In genomic region chr17:79945591-79946255, GRCh38 we compare ENCODE assay signal across 22 cellular contexts.
DNase-seq lines count a peak whose midpoint lies in the region; ATAC-seq, FAIRE-seq and TF ChIP-seq lines count a peak whose summit lies in the region.
"Had no signal": no experiment of that assay in that cellular context is flagged by ENCODE, and none has a peak within 500 bp of the region (broad histone marks: within the 10 kb centered on the region; RNA-seq: fewer than 3 reads in every experiment).

No MANE protein-coding gene starts in this region.

- POLR2A ChIA-PET in H1 (lab: Charles Lee; ENCODE audit: partially characterized antibody) = interaction anchor here (1.0 to 15.6 kb wide), 6 partner anchors 6 to 29 kb away, joined by 4 to 152 read pairs (median 7); no protein-coding TSS in a partner anchor

- TF ChIP-seq EP300 in H1 (IDR thresholded peaks at IDR 0.05; ENCODE audit: borderline replicate concordance in 1 of 2, low read depth in 2 of 2, low read length in 2 of 2) (no peak), ovary (IDR thresholded peaks at IDR 0.05) (no peak)

- ATAC-seq in HG03139 (IDR thresholded peaks at IDR 0.05; ENCODE audit: unreplicated experiment) = no peak
- ATAC-seq: GM12878; PC-3; stimulated activated memory B cell treated with anti-CD40 and anti-IgM and Interleukin-4, amounts not matched to agents 10 μg/mL and 1 μg/mL and 100 μg/mL, for 72 hours had no signal

- H3K14ac ChIP-seq in H9 (ENCODE audit: insufficient read depth, low read length) = no peak overlapping the region; the same call in 1 of the 2 replicates
- no peak overlapping the region for H3K14ac ChIP-seq in H1 (ENCODE audit: insufficient read length)

- no peak for FAIRE-seq in H1 (lab: Jason Lieb, UNC)
- FAIRE-seq in GM19239 (lab: Jason Lieb, UNC) = no peak
- FAIRE-seq: bronchial epithelial cell, G401.6, GM12878, HTR-8/SVneo had no signal

- H3T11ph ChIP-seq in H9 (ENCODE audit: low read length) = no peak overlapping the region

- H3K4me3 ChIP-seq in H1 (ENCODE audit: extremely low read depth in 1 of 4, insufficient read depth in 2 of 4, low read depth in 3 of 4, low read length in 4 of 4) (no peak overlapping the region), ovary (no peak overlapping the region)
- H3K4me3 ChIP-seq: esophagus muscularis mucosa, GM12878 had no signal

- TF ChIP-seq RAD21 in H1 (IDR thresholded peaks at IDR 0.05 in 1 of 2, conservative IDR thresholded peaks at IDR 0.05 in 1 of 2; ENCODE audit: low read depth in 2 of 2, low read length in 2 of 2) = no peak

- H2BK120ac ChIP-seq in H9 (ENCODE audit: low read depth, low read length, poor library complexity, severe bottlenecking) (no peak overlapping the region), H1 (replicated peaks; ENCODE audit: low read depth, low read length) (no peak overlapping the region)

- H2AK5ac ChIP-seq in H9 (ENCODE audit: insufficient read length, low read length) (no peak overlapping the region), H1 (ENCODE audit: low read depth, low read length) (peak overlapping the region; percentile 39; the same call in 1 of the 2 replicates)

- H4K8ac ChIP-seq in H9 (replicated peaks; ENCODE audit: insufficient read length, low read depth, low read length) (no peak overlapping the region), H1 (ENCODE audit: extremely low read depth, insufficient read depth, low read length) (no peak overlapping the region)

- intact Hi-C loops in ovary (cut with DNase I) = loop anchor here in 1 of 4 donors (5.0 kb wide), 1 partner anchor 42 kb away; no protein-coding TSS in a partner anchor

- H3K23ac ChIP-seq in H9 (ENCODE audit: insufficient read length, low read depth, low read length) (no peak overlapping the region), H1 (ENCODE audit: insufficient read length) (no peak overlapping the region)

- H3K79me2 ChIP-seq in H9 (ENCODE audit: insufficient read depth, low read length) = no peaks in the 10 kb centered on the region
- H3K79me2 ChIP-seq in H1 (ENCODE audit: control insufficient read depth in 1 of 2, insufficient read depth in 2 of 2, low read length in 2 of 2) = peaks cover 0 to 2% of the 10 kb centered on the region in 2 experiments; a peak in 1 of 4 replicates

- WGBS in H9 (ENCODE audit: extremely low coverage, insufficient read length, low lambda C conversion rate) = no CpG with 5 or more reads among the region's 25 CpGs
- WGBS in H1 (ENCODE audit: extremely low coverage in 1 of 2, insufficient coverage in 1 of 2, insufficient read length in 1 of 2, insufficient replicate concordance in 2 of 2, low coverage in 1 of 2, low lambda C conversion rate in 2 of 2, missing lambda C conversion rate in 1 of 2), 2 experiments = 95% methylated on average over 25 of the region's 25 CpGs; no CpG with 5 or more reads in 1 of the 2 experiments
- 91 to 93% (median 93%) methylated on average over 24 to 25 of the region's 25 CpGs for WGBS in ovary, 3 donors

- peak overlapping the region; percentile 52 to 54 (median 52); a peak in 4 of 7 replicates for H3K27ac Mint-ChIP-seq in H9
- H3K27ac Mint-ChIP-seq: activated naive CD8-positive, alpha-beta T cell; stimulated activated memory B cell treated with anti-CD40 and anti-IgM and Interleukin-4, amounts not matched to agents 10 μg/mL and 1 μg/mL and 100 μg/mL, for 72 hours had no signal

- H3K27me3 ChIP-seq in H9 (ENCODE audit: insufficient read depth, low read length) (no peaks in the 10 kb centered on the region), H1 (replicated peaks in 1 of 4; ENCODE audit: control insufficient read depth in 3 of 4, extremely low read depth in 1 of 4, insufficient read depth in 3 of 4, low read length in 3 of 4) (no peaks in the 10 kb centered on the region), ovary (no peaks in the 10 kb centered on the region)
- H3K27me3 ChIP-seq: esophagus muscularis mucosa had no signal

- H2BK15ac ChIP-seq in H9 (ENCODE audit: low read depth, low read length) (no peak overlapping the region), H1 (ENCODE audit: low read length) (no peak overlapping the region)

- TF ChIP-seq CTCF in H9 (conservative IDR thresholded peaks at IDR 0.05) = no peak
- TF ChIP-seq CTCF in H1 (IDR thresholded peaks at IDR 0.05; ENCODE audit: control extremely low read depth in 1 of 3, insufficient read depth in 1 of 3, low read depth in 1 of 3, low read length in 3 of 3) = no peak
- TF ChIP-seq CTCF in ovary (IDR thresholded peaks at IDR 0.05) = no peak

- H3K27me3 Mint-ChIP-seq in H9 (ENCODE audit: low read depth) = no peaks in the 10 kb centered on the region; the same call in 1 of the 2 replicates
- H3K27me3 Mint-ChIP-seq: activated naive CD8-positive, alpha-beta T cell; stimulated activated memory B cell treated with anti-CD40 and anti-IgM and Interleukin-4, amounts not matched to agents 10 μg/mL and 1 μg/mL and 100 μg/mL, for 72 hours had no signal

- H3K9ac ChIP-seq in H9 (ENCODE audit: extremely low read depth, insufficient read length, low read length) (no peak overlapping the region), H1 (replicated peaks in 1 of 4; ENCODE audit: extremely low read depth in 1 of 4, low read depth in 3 of 4, low read length in 3 of 4) (no peak overlapping the region)

- no peak overlapping the region for H2AFZ ChIP-seq in H9 (ENCODE audit: low read length)
- no peak overlapping the region for H2AFZ ChIP-seq in H1 (ENCODE audit: low read length)

- H3K4ac ChIP-seq in H9 (ENCODE audit: low read depth, low read length) (no peak overlapping the region), H1 (replicated peaks; ENCODE audit: insufficient read length, low read depth, low read length) (no peak overlapping the region)

- H3K9me3 ChIP-seq in H9 (ENCODE audit: control insufficient read depth, low read depth, low read length) = no peaks in the 10 kb centered on the region
- H3K9me3 ChIP-seq in H1 (ENCODE audit: insufficient read depth in 2 of 2, low read depth in 1 of 2, low read length in 1 of 2) = no peaks in the 10 kb centered on the region
- no peaks in the 10 kb centered on the region for H3K9me3 ChIP-seq in ovary
- H3K9me3 ChIP-seq: esophagus muscularis mucosa had no signal

- H4K5ac ChIP-seq in H9 (ENCODE audit: insufficient read length, low read depth, low read length) = no peak overlapping the region
- H4K5ac ChIP-seq in H1 (ENCODE audit: insufficient read length, low read depth, low read length) = no peak overlapping the region

- H3K18ac ChIP-seq in H9 (ENCODE audit: insufficient read length, low read depth, low read length) (no peak overlapping the region), H1 (ENCODE audit: extremely low read depth, low read length) (no peak overlapping the region)

- H3K79me1 ChIP-seq in H9 (ENCODE audit: insufficient read depth, low read depth, low read length, poor library complexity, severe bottlenecking) (no peaks in the 10 kb centered on the region), H1 (ENCODE audit: low read depth, low read length) (peaks cover 8% of the 10 kb centered on the region; the same call in 1 of the 2 replicates)

- DNase-seq in activated CD4-positive, CD25-positive, alpha-beta regulatory T cell treated with anti-CD3 and anti-CD28 coated beads, Interleukin-2, amount 50 U/mL, for 72 hours = peak; percentile 17
- no peak for DNase-seq in activated CD4-positive, CD25-positive, alpha-beta regulatory T cell (lab: John Stamatoyannopoulos, UW)
- DNase-seq in H9 (no peak), H1 (ENCODE audit: low read depth in 1 of 2, low spot score in 2 of 2) (no peak), ovary (peak in 4 of 5 donors; percentile 18 to 31 (median 22)), anterior cingulate cortex (lab: John Stamatoyannopoulos, UW) (no peak), GM19239 (ENCODE audit: insufficient read length, low spot score) (no peak)
- DNase-seq: activated CD4-positive, alpha-beta T cell treated with anti-CD3 and anti-CD28 coated beads for 4 hours; C1 segment of cervical spinal cord; NCI-H1417; NCI-H748 treated with DMSO at 0.1 percent for 48 hours; PC-3; stimulated activated CD4-positive, alpha-beta T cell treated with anti-CD3 and anti-CD28 coated beads, Interleukin-15, amount 100 ng/mL, for 24 hours; T1000 had no signal

- H2BK20ac ChIP-seq in H9 (ENCODE audit: low read depth, low read length, poor library complexity, severe bottlenecking) (no peak overlapping the region), H1 (ENCODE audit: low read length) (no peak overlapping the region)

- H3K36me3 ChIP-seq in H1 (ENCODE audit: control insufficient read depth in 2 of 4, insufficient read depth in 4 of 4, low read length in 3 of 4) (peaks cover 10 to 39% (median 26%) of the 10 kb centered on the region in 4 experiments), ovary (no peaks in the 10 kb centered on the region)

- H4K20me1 ChIP-seq in H9 (ENCODE audit: control insufficient read depth, insufficient read depth, insufficient read length) (no peaks in the 10 kb centered on the region), H1 (replicated peaks in 1 of 2; ENCODE audit: control insufficient read depth in 1 of 2, insufficient read depth in 2 of 2, low read length in 2 of 2) (peaks cover 0 to 9% of the 10 kb centered on the region in 2 experiments)

- H3K56ac ChIP-seq in H9 (ENCODE audit: insufficient read length, low read depth, low read length) (no peak overlapping the region), H1 (replicated peaks; ENCODE audit: insufficient read length, low read depth, low read length) (no peak overlapping the region)

- H2BK12ac ChIP-seq in H9 (ENCODE audit: insufficient read length, low read depth, low read length) (no peak overlapping the region), H1 (ENCODE audit: low read depth, low read length) (no peak overlapping the region)

- H3K4me3 Mint-ChIP-seq in H9 = no peak overlapping the region
- H3K4me3 Mint-ChIP-seq: activated naive CD8-positive, alpha-beta T cell; stimulated activated memory B cell treated with anti-CD40 and anti-IgM and Interleukin-4, amounts not matched to agents 10 μg/mL and 1 μg/mL and 100 μg/mL, for 72 hours had no signal

- no peaks in the 10 kb centered on the region for H3K4me1 ChIP-seq in H9 (ENCODE audit: insufficient read depth, low read length)
- H3K4me1 ChIP-seq in H1 (replicated peaks in 1 of 4; ENCODE audit: control insufficient read depth in 3 of 4, insufficient read depth in 4 of 4, low read length in 3 of 4) = peaks cover 16 to 23% (median 18%) of the 10 kb centered on the region in 4 experiments
- peaks cover 9% of the 10 kb centered on the region for H3K4me1 ChIP-seq in ovary (ENCODE audit: insufficient read depth)

- peaks cover 25 to 41% of the 10 kb centered on the region in 2 experiments for H3K4me1 Mint-ChIP-seq in H9

- no peaks in the 10 kb centered on the region for H3K9me3 Mint-ChIP-seq in H9
- H3K9me3 Mint-ChIP-seq: stimulated activated memory B cell treated with anti-CD40 and anti-IgM and Interleukin-4, amounts not matched to agents 10 μg/mL and 1 μg/mL and 100 μg/mL, for 72 hours had no signal

- H3K23me2 ChIP-seq in H9 (ENCODE audit: insufficient read length, low read depth, low read length, poor library complexity, severe bottlenecking) (peaks cover 13% of the 10 kb centered on the region), H1 (ENCODE audit: low read depth, low read length) (no peaks in the 10 kb centered on the region; the same call in 1 of the 2 replicates)

- no peak for TF ChIP-seq POLR2A in H1 (IDR thresholded peaks at IDR 0.05; ENCODE audit: control extremely low read depth in 1 of 2, low read depth in 2 of 2, low read length in 2 of 2)
- no peak for TF ChIP-seq POLR2A in ovary (IDR thresholded peaks at IDR 0.05)

- H3K4me2 ChIP-seq in H9 (ENCODE audit: insufficient read depth, insufficient read length, low read length) (no peak overlapping the region), H1 (ENCODE audit: insufficient read depth in 1 of 2, low read depth in 2 of 2, low read length in 2 of 2) (no peak overlapping the region)

- no peak overlapping the region for H2BK5ac ChIP-seq in H9 (ENCODE audit: insufficient read length, low read length)
- H2BK5ac ChIP-seq in H1 (ENCODE audit: low read depth, low read length) = peak overlapping the region; percentile 88; the same call in 1 of the 2 replicates

- H4K91ac ChIP-seq in H9 (ENCODE audit: insufficient read length, low read depth, low read length) (no peak overlapping the region), H1 (replicated peaks; ENCODE audit: insufficient read length, low read length) (no peak overlapping the region)

- CTCF ChIA-PET in H1 (lab: Charles Lee; ENCODE audit: partially characterized antibody) = interaction anchor here (1.2 to 14.6 kb wide), 5 partner anchors 29 to 128 kb away, joined by 3 to 187 read pairs (median 4); no protein-coding TSS in a partner anchor

- H3K36me3 Mint-ChIP-seq in H9 (ENCODE audit: insufficient read depth in 1 of 3, low read depth in 3 of 3) = peaks cover 30 to 52% (median 46%) of the 10 kb centered on the region in 3 experiments
- H3K36me3 Mint-ChIP-seq: activated naive CD8-positive, alpha-beta T cell; stimulated activated memory B cell treated with anti-CD40 and anti-IgM and Interleukin-4, amounts not matched to agents 10 μg/mL and 1 μg/mL and 100 μg/mL, for 72 hours had no signal

- H3K27ac ChIP-seq in H9 (ENCODE audit: insufficient read length, low read depth, low read length) (no peak overlapping the region), H1 (ENCODE audit: low read depth, low read length) (no peak overlapping the region), ovary (no peak overlapping the region)
- H3K27ac ChIP-seq: esophagus muscularis mucosa had no signal

Comparison
In these comparisons a context has a peak if more than half of its experiments do, and no peak if none do; other contexts are left out.
1. DNase-seq: peak in activated CD4-positive, CD25-positive, alpha-beta regulatory T cell treated with anti-CD3 and anti-CD28 coated beads, Interleukin-2, amount 50 U/mL, for 72 hours (single experiment) and ovary (4 of 5); none in activated CD4-positive, CD25-positive, alpha-beta regulatory T cell (0 of 4), H9 (single experiment), H1 (0 of 2), anterior cingulate cortex (0 of 58) and GM19239 (single experiment).